ENCODE assay signal across 1 cellular context in the genomic region with DNA sequence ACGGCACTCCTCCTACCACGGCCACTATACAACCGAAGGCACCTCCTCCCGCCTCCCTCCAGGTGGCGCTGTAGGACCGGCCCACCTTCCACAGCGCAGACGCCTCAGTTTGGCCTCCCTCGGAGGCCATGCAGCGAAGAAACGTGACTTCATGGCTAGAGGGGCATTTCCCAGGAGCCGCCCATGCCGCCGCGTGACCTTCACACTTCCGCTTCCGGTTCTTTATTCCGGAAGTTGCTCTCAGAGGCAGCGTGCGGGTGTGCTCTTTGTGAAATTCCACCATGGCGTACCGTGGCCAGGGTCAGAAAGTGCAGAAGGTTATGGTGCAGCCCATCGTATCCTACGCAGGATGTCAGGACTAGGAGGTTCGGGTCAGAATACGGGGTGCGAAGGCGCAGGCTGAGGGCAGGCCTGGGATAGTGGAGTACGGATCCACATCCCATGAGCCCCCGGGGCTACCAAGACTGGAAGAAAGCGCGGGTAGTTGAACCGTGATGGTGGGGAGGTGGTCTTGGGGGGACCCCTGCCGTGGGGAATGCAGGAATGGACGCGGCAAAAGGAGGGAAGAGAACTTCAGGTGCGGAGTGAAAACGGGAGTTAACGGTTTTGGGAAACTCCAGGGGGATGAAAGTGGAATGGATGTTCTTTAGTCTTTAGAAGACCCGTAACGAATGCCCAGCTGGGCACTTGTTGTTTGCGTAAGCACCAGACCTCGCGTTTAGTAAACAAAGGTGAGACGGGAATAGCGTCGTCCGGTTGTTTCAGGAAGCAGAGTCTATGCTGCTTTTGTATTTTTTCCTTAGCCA.
TF ChIP-seq lines count a peak whose summit lies in the region.

SNRPE (plus strand) TSS at position 221 of the 806 bp plus-strand sequence; CDS start at position 282, 61 bp downstream.

TF ChIP-seq in HepG2, 621 proteins besides CTCF, POLR2A, EP300 and RAD21 (continued from another document and continues in another):
- TF ChIP-seq, protein P1, sequence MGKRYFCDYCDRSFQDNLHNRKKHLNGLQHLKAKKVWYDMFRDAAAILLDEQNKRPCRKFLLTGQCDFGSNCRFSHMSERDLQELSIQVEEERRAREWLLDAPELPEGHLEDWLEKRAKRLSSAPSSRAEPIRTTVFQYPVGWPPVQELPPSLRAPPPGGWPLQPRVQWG (CRISPR knock-in tag; IDR thresholded peaks at IDR 0.05; ENCODE audit: borderline replicate concordance, low read depth) = no peak
- TF ChIP-seq, protein P2, sequence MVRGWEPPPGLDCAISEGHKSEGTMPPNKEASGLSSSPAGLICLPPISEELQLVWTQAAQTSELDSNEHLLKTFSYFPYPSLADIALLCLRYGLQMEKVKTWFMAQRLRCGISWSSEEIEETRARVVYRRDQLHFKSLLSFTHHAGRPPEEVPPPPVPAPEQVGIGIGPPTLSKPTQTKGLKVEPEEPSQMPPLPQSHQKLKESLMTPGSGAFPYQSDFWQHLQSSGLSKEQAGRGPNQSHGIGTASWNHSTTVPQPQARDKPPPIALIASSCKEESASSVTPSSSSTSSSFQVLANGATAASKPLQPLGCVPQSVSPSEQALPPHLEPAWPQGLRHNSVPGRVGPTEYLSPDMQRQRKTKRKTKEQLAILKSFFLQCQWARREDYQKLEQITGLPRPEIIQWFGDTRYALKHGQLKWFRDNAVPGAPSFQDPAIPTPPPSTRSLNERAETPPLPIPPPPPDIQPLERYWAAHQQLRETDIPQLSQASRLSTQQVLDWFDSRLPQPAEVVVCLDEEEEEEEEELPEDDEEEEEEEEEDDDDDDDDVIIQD (CRISPR knock-in tag; IDR thresholded peaks at IDR 0.05; ENCODE audit: low read depth) = peak; percentile 54; the same call in 1 of the 2 replicates
- TF ChIP-seq DNMT3B (CRISPR knock-in tag; conservative IDR thresholded peaks at IDR 0.05) = no peak
- TF ChIP-seq HMGXB3 (CRISPR knock-in tag; IDR thresholded peaks at IDR 0.05; ENCODE audit: borderline replicate concordance) = peak; percentile 91; the same call in 1 of the 2 replicates
- 0 out of 2 replicates have a peak, but pooled peaks have one; percentile 8 for TF ChIP-seq FOXP1 (IDR thresholded peaks at IDR 0.05)
- peak; percentile 43; the same call in 1 of the 2 replicates for TF ChIP-seq FOXP1 (CRISPR knock-in tag; IDR thresholded peaks at IDR 0.05)
- TF ChIP-seq ISL2 (CRISPR knock-in tag; IDR thresholded peaks at IDR 0.05) = peak; percentile 82
- TF ChIP-seq ZNF430 (CRISPR knock-in tag; IDR thresholded peaks at IDR 0.05) = 0 out of 2 replicates have a peak, but pooled peaks have one; percentile 70
- TF ChIP-seq POGZ (CRISPR knock-in tag; IDR thresholded peaks at IDR 0.05) = peak; percentile 96
- no peak for TF ChIP-seq ZNF468 (CRISPR knock-in tag; IDR thresholded peaks at IDR 0.05)
- TF ChIP-seq, protein P3, sequence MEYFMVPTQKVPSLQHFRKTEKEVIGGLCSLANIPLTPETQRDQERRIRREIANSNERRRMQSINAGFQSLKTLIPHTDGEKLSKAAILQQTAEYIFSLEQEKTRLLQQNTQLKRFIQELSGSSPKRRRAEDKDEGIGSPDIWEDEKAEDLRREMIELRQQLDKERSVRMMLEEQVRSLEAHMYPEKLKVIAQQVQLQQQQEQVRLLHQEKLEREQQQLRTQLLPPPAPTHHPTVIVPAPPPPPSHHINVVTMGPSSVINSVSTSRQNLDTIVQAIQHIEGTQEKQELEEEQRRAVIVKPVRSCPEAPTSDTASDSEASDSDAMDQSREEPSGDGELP (IDR thresholded peaks at IDR 0.05; ENCODE audit: borderline replicate concordance, low read depth) = peak; percentile 61
- TF ChIP-seq CBX1 (IDR thresholded peaks at IDR 0.05; ENCODE audit: low read depth) = no peak
- TF ChIP-seq ZNF253 (CRISPR knock-in tag; IDR thresholded peaks at IDR 0.05; ENCODE audit: borderline replicate concordance) = 0 out of 2 replicates have a peak, but pooled peaks have one; percentile 24
- TF ChIP-seq ZNF362 (CRISPR knock-in tag; IDR thresholded peaks at IDR 0.05; ENCODE audit: borderline replicate concordance) = no peak; the same call in 1 of the 2 replicates
- no peak; the same call in 1 of the 2 replicates for TF ChIP-seq HOXA5 (CRISPR knock-in tag; IDR thresholded peaks at IDR 0.05)
- TF ChIP-seq ZIK1 (CRISPR knock-in tag; IDR thresholded peaks at IDR 0.05; ENCODE audit: borderline replicate concordance, low read depth) = peak; percentile 90
- peak; percentile 76 for TF ChIP-seq FOXP4 (CRISPR knock-in tag; IDR thresholded peaks at IDR 0.05)
- TF ChIP-seq ZNF773 (CRISPR knock-in tag; IDR thresholded peaks at IDR 0.05; ENCODE audit: borderline replicate concordance) = no peak
- TF ChIP-seq ZBTB8A (CRISPR knock-in tag; IDR thresholded peaks at IDR 0.05; ENCODE audit: borderline replicate concordance, low read depth) = no peak
- TF ChIP-seq SRF (IDR thresholded peaks at IDR 0.05; ENCODE audit: low read depth, low read length) = 0 out of 2 replicates have a peak, but pooled peaks have one; percentile 34
- no peak for TF ChIP-seq ZFP36 (IDR thresholded peaks at IDR 0.05; ENCODE audit: borderline replicate concordance, low read depth, low read length, partially characterized antibody)
- peak; percentile 100 for TF ChIP-seq NR2C2 (CRISPR knock-in tag; IDR thresholded peaks at IDR 0.05; ENCODE audit: borderline replicate concordance)
- TF ChIP-seq, protein P4, sequence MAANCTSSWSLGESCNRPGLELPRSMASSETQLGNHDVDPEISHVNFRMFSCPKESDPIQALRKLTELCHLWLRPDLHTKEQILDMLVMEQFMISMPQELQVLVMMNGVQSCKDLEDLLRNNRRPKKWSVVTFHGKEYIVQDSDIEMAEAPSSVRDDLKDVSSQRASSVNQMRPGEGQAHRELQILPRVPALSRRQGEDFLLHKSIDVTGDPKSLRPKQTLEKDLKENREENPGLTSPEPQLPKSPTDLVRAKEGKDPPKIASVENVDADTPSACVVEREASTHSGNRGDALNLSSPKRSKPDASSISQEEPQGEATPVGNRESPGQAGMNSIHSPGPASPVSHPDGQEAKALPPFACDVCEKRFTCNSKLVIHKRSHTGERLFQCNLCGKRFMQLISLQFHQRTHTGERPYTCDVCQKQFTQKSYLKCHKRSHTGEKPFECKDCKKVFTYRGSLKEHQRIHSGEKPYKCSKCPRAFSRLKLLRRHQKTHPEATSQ (CRISPR knock-in tag; IDR thresholded peaks at IDR 0.05; ENCODE audit: borderline replicate concordance) = peak; percentile 35; the same call in 1 of the 2 replicates
- peak; percentile 91 for TF ChIP-seq ZNF335 (CRISPR knock-in tag; IDR thresholded peaks at IDR 0.05)
- no peak for TF ChIP-seq TBP (CRISPR knock-in tag; IDR thresholded peaks at IDR 0.05)
- TF ChIP-seq, protein P5, sequence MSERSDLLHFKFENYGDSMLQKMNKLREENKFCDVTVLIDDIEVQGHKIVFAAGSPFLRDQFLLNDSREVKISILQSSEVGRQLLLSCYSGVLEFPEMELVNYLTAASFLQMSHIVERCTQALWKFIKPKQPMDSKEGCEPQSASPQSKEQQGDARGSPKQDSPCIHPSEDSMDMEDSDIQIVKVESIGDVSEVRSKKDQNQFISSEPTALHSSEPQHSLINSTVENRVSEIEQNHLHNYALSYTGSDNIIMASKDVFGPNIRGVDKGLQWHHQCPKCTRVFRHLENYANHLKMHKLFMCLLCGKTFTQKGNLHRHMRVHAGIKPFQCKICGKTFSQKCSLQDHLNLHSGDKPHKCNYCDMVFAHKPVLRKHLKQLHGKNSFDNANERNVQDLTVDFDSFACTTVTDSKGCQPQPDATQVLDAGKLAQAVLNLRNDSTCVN (CRISPR knock-in tag; IDR thresholded peaks at IDR 0.05; ENCODE audit: borderline replicate concordance) = peak; percentile 35; the same call in 1 of the 2 replicates
- TF ChIP-seq, protein P6, sequence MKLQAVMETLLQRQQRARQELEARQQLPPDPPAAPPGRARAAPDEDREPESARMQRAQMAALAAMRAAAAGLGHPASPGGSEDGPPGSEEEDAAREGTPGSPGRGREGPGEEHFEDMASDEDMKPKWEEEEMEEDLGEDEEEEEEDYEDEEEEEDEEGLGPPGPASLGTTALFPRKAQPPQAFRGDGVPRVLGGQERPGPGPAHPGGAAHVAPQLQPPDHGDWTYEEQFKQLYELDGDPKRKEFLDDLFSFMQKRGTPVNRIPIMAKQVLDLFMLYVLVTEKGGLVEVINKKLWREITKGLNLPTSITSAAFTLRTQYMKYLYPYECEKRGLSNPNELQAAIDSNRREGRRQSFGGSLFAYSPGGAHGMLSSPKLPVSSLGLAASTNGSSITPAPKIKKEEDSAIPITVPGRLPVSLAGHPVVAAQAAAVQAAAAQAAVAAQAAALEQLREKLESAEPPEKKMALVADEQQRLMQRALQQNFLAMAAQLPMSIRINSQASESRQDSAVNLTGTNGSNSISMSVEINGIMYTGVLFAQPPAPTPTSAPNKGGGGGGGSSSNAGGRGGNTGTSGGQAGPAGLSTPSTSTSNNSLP (IDR thresholded peaks at IDR 0.05; ENCODE audit: low read depth, low read length) = no peak
- no peak for TF ChIP-seq SSRP1 (CRISPR knock-in tag; IDR thresholded peaks at IDR 0.05)
- TF ChIP-seq, protein P7, sequence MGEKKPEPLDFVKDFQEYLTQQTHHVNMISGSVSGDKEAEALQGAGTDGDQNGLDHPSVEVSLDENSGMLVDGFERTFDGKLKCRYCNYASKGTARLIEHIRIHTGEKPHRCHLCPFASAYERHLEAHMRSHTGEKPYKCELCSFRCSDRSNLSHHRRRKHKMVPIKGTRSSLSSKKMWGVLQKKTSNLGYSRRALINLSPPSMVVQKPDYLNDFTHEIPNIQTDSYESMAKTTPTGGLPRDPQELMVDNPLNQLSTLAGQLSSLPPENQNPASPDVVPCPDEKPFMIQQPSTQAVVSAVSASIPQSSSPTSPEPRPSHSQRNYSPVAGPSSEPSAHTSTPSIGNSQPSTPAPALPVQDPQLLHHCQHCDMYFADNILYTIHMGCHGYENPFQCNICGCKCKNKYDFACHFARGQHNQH (CRISPR knock-in tag; IDR thresholded peaks at IDR 0.05) = peak; percentile 80; the same call in 1 of the 2 replicates
- peak; percentile 90 for TF ChIP-seq HDAC2 (CRISPR knock-in tag; IDR thresholded peaks at IDR 0.05)
- no peak for TF ChIP-seq ZNF354B (CRISPR knock-in tag; IDR thresholded peaks at IDR 0.05)
- TF ChIP-seq RFX5 (IDR thresholded peaks at IDR 0.05; ENCODE audit: low read depth, low read length) = no peak
- TF ChIP-seq, protein P8, sequence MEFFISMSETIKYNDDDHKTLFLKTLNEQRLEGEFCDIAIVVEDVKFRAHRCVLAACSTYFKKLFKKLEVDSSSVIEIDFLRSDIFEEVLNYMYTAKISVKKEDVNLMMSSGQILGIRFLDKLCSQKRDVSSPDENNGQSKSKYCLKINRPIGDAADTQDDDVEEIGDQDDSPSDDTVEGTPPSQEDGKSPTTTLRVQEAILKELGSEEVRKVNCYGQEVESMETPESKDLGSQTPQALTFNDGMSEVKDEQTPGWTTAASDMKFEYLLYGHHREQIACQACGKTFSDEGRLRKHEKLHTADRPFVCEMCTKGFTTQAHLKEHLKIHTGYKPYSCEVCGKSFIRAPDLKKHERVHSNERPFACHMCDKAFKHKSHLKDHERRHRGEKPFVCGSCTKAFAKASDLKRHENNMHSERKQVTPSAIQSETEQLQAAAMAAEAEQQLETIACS (CRISPR knock-in tag; IDR thresholded peaks at IDR 0.05) = no peak
- peak; percentile 77 for TF ChIP-seq ZNF878 (CRISPR knock-in tag; IDR thresholded peaks at IDR 0.05)
- peak; percentile 99 for TF ChIP-seq KAT8 (CRISPR knock-in tag; IDR thresholded peaks at IDR 0.05)
- TF ChIP-seq MATR3 (CRISPR knock-in tag; IDR thresholded peaks at IDR 0.05) = no peak
- TF ChIP-seq SOX5 (CRISPR knock-in tag; IDR thresholded peaks at IDR 0.05; ENCODE audit: borderline replicate concordance) = peak; percentile 66; the same call in 1 of the 2 replicates
- peak; percentile 99 for TF ChIP-seq TARDBP (CRISPR knock-in tag; IDR thresholded peaks at IDR 0.05)
- peak; percentile 99 for TF ChIP-seq GATAD1 (CRISPR knock-in tag; IDR thresholded peaks at IDR 0.05)
